ENCODE assay signal across 8 cellular contexts in the genomic region with DNA sequence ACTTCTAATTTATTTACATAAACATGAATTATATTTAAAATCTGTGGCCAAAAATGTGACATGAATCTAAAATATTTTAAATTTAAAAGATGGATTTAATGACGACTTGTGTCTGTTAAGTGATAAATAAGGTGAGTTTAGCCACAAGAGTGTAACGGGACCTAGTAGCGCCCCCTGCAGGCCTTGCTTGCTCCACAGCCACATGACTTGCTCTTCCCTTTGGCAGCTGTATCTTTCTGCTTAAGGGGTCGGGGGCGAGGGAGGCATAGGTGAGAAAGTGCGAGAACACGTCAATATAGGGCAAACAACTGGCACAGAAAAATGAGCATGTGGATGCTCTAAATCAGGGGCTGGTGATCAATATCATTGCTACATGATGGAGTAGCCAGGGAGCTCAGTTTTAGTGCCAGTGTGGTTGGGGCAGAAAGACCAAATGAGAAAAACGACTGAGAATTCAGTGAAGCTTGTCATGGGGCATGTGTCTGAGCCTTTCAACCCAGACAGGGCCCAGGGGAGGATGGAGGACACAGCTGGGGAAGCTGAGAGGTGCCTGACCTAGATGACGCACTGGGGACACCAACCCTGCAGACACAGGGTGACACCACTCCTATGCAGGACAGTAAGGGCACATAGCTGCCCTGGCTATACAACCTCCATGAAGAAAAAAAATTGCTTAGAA. TPM values are rescaled to one million over a fixed set of nuclear protein-coding genes. Genes with fewer than 3 reads are reported as not detected.
DNase-seq lines count a peak whose midpoint lies in the region; ATAC-seq lines count a peak whose summit lies in the region.

No MANE protein-coding gene starts in this region.

- H3K4me3 ChIP-seq in Jurkat, Clone E6-1 (ENCODE audit: low read length): no peak overlapping the region

- DNase-seq in EL (peak; percentile 28), dermis blood vessel endothelial cell (peak; percentile 85), midbrain (lab: John Stamatoyannopoulos, UW) (peak; percentile 5), middle frontal gyrus (ENCODE audit: extremely low spot score, low spot score) (no peak)
- peak; percentile 41 for DNase-seq in Jurkat, Clone E6-1 (ENCODE audit: low read depth, low spot score)
- DNase-seq in activated CD4-positive, CD25-positive, alpha-beta regulatory T cell (lab: John Stamatoyannopoulos, UW): peak; percentile 31 to 48 (median 42)
- peak; percentile 20 to 66 (median 56) for DNase-seq in stimulated activated naive CD4-positive, alpha-beta T cell (lab: John Stamatoyannopoulos, UW)

- no peak for ATAC-seq in GM19467 (IDR thresholded peaks at IDR 0.05; ENCODE audit: unreplicated experiment)

RNA-seq across cellular contexts. Expression of a gene that starts 49.8 kb away (rescaled TPM):
- polyA plus RNA-seq in Jurkat, Clone E6-1 (2012; ENCODE audit: insufficient read depth, insufficient read length): 39.7 TPM
- total RNA-seq in dermis blood vessel endothelial cell: 7.1 and 10.1 TPM in 2 replicates
